8 cellular contexts compared by ENCODE assay signal in genomic region chr1:26169201-26169600, GRCh38. TPM values are rescaled to one million over a fixed set of nuclear protein-coding genes. Genes with fewer than 3 reads are reported as not detected.
DNase-seq lines count a peak whose midpoint lies in the region; ATAC-seq and TF ChIP-seq lines count a peak whose summit lies in the region.

No MANE protein-coding gene starts in this region.

- DNase-seq in heart right ventricle (no peak), left ventricle myocardium superior (no peak), breast epithelium (ENCODE audit: low spot score in 2 of 2) (no peak), vagina (ENCODE audit: extremely low spot score in 2 of 2) (no peak), GM20000 (ENCODE audit: low spot score) (no peak)

- WGBS in heart right ventricle, 2 donors, result 29 to 30% methylated on average over 6 of the region's 6 CpGs

- H3K9me3 ChIP-seq in heart right ventricle (no peaks in the 10 kb centered on the region), breast epithelium (no peaks in the 10 kb centered on the region), mucosa of stomach (ENCODE audit: control insufficient read depth, low read length) (no peaks in the 10 kb centered on the region), vagina (no peaks in the 10 kb centered on the region)

- peak overlapping the region in 9 of 10 donors; percentile 79 to 89 (median 82) for H3K27ac ChIP-seq in heart right ventricle
- H3K27ac ChIP-seq in breast epithelium, result peak overlapping the region; percentile 87 to 89
- peak overlapping the region; percentile 60 for H3K27ac ChIP-seq in vagina

- intact Hi-C loops in heart right ventricle (cut with DNase I) (loop anchor here in 7 of 10 donors (2.0 to 10.0 kb wide), 8 partner anchors 56 to 156 kb away; partner anchors contain the start of genes CEP85 (in 6 of the 7) and PDIK1L (in 1 of the 7)), left ventricle myocardium superior (cut with micrococcal nuclease) (loop anchor here (10.0 kb wide), 1 partner anchor 64 kb away; no protein-coding TSS in a partner anchor), breast epithelium (cut with DNase I; ENCODE audit: low total_unique reads) (loop anchor here (10.0 kb wide), 1 partner anchor 66 kb away; the partner anchor contains the start of gene CEP85), vagina (cut with DNase I) (loop anchor here (10.0 kb wide), 1 partner anchor 134 kb away; no protein-coding TSS in a partner anchor)

- peaks cover 0 to 8% (median 0%) of the 10 kb centered on the region in 9 donors for H3K36me3 ChIP-seq in heart right ventricle
- H3K36me3 ChIP-seq in breast epithelium, result no peaks in the 10 kb centered on the region
- no peaks in the 10 kb centered on the region for H3K36me3 ChIP-seq in mucosa of stomach (ENCODE audit: control insufficient read depth, insufficient read depth, low read length)
- no peaks in the 10 kb centered on the region for H3K36me3 ChIP-seq in vagina

- no peak for TF ChIP-seq CTCF in heart right ventricle (IDR thresholded peaks at IDR 0.05)
- TF ChIP-seq CTCF in breast epithelium (IDR thresholded peaks at IDR 0.05), result no peak
- TF ChIP-seq CTCF in vagina (IDR thresholded peaks at IDR 0.05), result no peak
- no peak for TF ChIP-seq CTCF in GM20000 (IDR thresholded peaks at IDR 0.05; ENCODE audit: extremely low read depth, missing control alignments)

- TF ChIP-seq POLR2A in breast epithelium (IDR thresholded peaks at IDR 0.05) (no peak), vagina (IDR thresholded peaks at IDR 0.05) (no peak)

- peak overlapping the region in 9 of 10 donors; percentile 63 to 93 (median 86) for H3K4me3 ChIP-seq in heart right ventricle
- H3K4me3 ChIP-seq in breast epithelium, result peak overlapping the region; percentile 76 to 89 (median 80)
- no peak overlapping the region for H3K4me3 ChIP-seq in mucosa of stomach (ENCODE audit: low read length)
- H3K4me3 ChIP-seq in vagina, result peak overlapping the region; percentile 70 to 96

- peaks cover 0 to 6% (median 0%) of the 10 kb centered on the region in 7 donors for H3K27me3 ChIP-seq in heart right ventricle
- H3K27me3 ChIP-seq in breast epithelium, result no peaks in the 10 kb centered on the region
- H3K27me3 ChIP-seq in mucosa of stomach (ENCODE audit: control insufficient read depth, insufficient read depth, low read length), result peaks cover 13% of the 10 kb centered on the region
- no peaks in the 10 kb centered on the region for H3K27me3 ChIP-seq in vagina

- H3K9ac ChIP-seq in mucosa of stomach (ENCODE audit: low read length), result peak overlapping the region; percentile 94

- ATAC-seq in heart right ventricle, result peak in 1 of 8 donors; percentile 2
- ATAC-seq in left ventricle myocardium superior, result no peak
- ATAC-seq in GM18867 (IDR thresholded peaks at IDR 0.05; ENCODE audit: unreplicated experiment), result no peak
- ATAC-seq in HG03469 (IDR thresholded peaks at IDR 0.05; ENCODE audit: unreplicated experiment), result no peak

- H3K4me1 ChIP-seq in heart right ventricle (peaks cover 5 to 37% (median 18%) of the 10 kb centered on the region in 9 donors), breast epithelium (no peaks in the 10 kb centered on the region), mucosa of stomach (ENCODE audit: control insufficient read depth, insufficient read depth, low read length) (peaks cover 5% of the 10 kb centered on the region), vagina (peaks cover 17% of the 10 kb centered on the region)

RNA-seq across cellular contexts. Expression of gene C1orf232, which starts 0.4 kb away (rescaled TPM):
- total RNA-seq in heart right ventricle (not detected), left ventricle myocardium superior (not detected), breast epithelium (not detected), vagina (not detected)
- not detected for polyA plus RNA-seq in heart right ventricle

RNA-seq across cellular contexts. Expression of gene ZNF593, which starts 0.5 kb away (rescaled TPM):
- total RNA-seq in heart right ventricle (10 to 100 TPM; 10.7 to 26.0 (median 18.3) TPM), left ventricle myocardium superior (11.6 TPM), breast epithelium (10 to 100 TPM; 26.4 to 39.7 (median 31.9) TPM), vagina (18.7 TPM)
- polyA plus RNA-seq in heart right ventricle, result 100 to 1,000 TPM in 1 of 2 donors, 10 to 100 TPM in 1; 45.6 to 159 TPM

RNA-seq across cellular contexts. Expression of gene ZNF593OS, which starts 2.4 kb away (rescaled TPM):
- total RNA-seq in heart right ventricle (not detected), left ventricle myocardium superior (not detected), breast epithelium (not detected), vagina (not detected)
- under 1 TPM in 1 of 2 donors, not detected in 1; 0.46 TPM for polyA plus RNA-seq in heart right ventricle

RNA-seq across cellular contexts. Expression of gene CNKSR1, which starts 8.1 kb away (rescaled TPM):
- total RNA-seq in heart right ventricle, result 1 to 10 TPM in 9 of 10 donors, under 1 TPM in 1; 0.93 to 6.3 (median 2.1) TPM
- 1 to 10 TPM in 1 of 2 donors, under 1 TPM in 1; 0.84 to 5.7 TPM for polyA plus RNA-seq in heart right ventricle
- total RNA-seq in left ventricle myocardium superior, result 1.7 TPM
- total RNA-seq in breast epithelium, result 10 to 100 TPM in 2 of 3 donors, 1 to 10 TPM in 1; 2.2 to 28.2 (median 22.3) TPM
- 21.9 TPM for total RNA-seq in vagina

RNA-seq across cellular contexts. Expression of gene FAM110D, which starts 10.3 kb away (rescaled TPM):
- total RNA-seq in heart right ventricle (1 to 10 TPM; 2.1 to 4.7 (median 3.1) TPM), left ventricle myocardium superior (4.5 TPM), breast epithelium (1 to 10 TPM; 3.4 to 9.1 (median 6.2) TPM), vagina (4.2 TPM)
- 1 to 10 TPM; 3.8 to 6.1 TPM for polyA plus RNA-seq in heart right ventricle
